In genomic region chr12:125194999-125195398, GRCh38 we compare ENCODE assay signal across 2 cellular contexts.
TF ChIP-seq lines count a peak whose summit lies in the region.

No MANE protein-coding gene starts in this region.

TF ChIP-seq in A549, 52 proteins besides CTCF, POLR2A, EP300 and RAD21 (continued from another document):
- TF ChIP-seq SREBF2 (IDR thresholded peaks at IDR 0.05): no peak
- TF ChIP-seq FOSB (CRISPR knock-in tag; IDR thresholded peaks at IDR 0.05): no peak
- TF ChIP-seq REST (IDR thresholded peaks at IDR 0.05): peak; percentile 82
- no peak for TF ChIP-seq NPAS2 (CRISPR knock-in tag; IDR thresholded peaks at IDR 0.05; ENCODE audit: borderline replicate concordance)

TF ChIP-seq in GM12878, 131 proteins besides CTCF, POLR2A, EP300 and RAD21:
- TF ChIP-seq CEBPZ (IDR thresholded peaks at IDR 0.05; ENCODE audit: low read depth, low read length) (no peak), REST (IDR thresholded peaks at IDR 0.05; ENCODE audit: low read depth, low read length) (peak; percentile 66; the same call in 1 of the 2 replicates), MYB (IDR thresholded peaks at IDR 0.05; ENCODE audit: borderline replicate concordance, low read depth, low read length) (no peak)
